19 cellular contexts compared by ENCODE assay signal in the genomic region with DNA sequence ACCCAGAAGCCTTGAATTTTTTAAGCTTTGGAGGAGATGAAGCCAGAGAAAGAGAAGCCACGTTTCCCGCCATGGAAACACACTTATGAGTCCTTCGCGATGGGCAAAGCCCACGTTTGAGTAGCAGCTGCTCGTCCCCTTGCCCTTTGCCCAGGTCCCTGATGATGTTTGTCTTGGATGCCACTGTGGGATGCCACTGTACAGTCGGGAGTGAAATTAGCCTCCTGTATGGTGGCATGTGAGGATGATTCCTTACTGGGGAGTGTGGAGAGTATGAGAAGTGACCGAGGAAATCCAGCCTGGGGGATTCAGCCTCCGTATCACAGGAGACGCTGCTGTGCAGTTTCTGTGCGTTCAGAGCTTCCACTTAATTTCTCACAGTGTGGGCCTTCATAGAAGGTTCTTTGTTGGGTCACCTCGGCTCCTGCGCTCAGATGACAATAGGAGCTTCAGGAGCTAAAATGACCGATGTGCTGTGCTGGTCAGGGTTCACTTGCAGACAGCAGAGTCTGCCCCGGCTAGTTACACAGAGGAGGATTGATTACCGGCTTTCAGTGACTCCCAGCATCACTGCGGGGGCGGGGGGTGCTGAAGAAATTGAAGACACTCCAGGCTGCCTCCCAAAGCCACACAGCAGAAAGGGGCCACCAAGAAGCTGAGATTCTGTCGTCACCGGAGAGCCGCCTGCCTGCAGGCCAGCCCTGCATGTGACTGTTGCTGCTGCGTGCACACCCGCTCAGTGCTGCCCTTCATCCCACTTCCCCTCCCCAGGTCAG.
DNase-seq lines count a peak whose midpoint lies in the region; ATAC-seq, FAIRE-seq and TF ChIP-seq lines count a peak whose summit lies in the region.
"Had no signal": no experiment of that assay in that cellular context is flagged by ENCODE, and none has a peak within 500 bp of the region (broad histone marks: within the 10 kb centered on the region; RNA-seq: fewer than 3 reads in every experiment).

No MANE protein-coding gene starts in this region.

- no peaks in the 10 kb centered on the region for H3K36me3 Mint-ChIP-seq in chondrocyte (ENCODE audit: low read depth)
- no peaks in the 10 kb centered on the region for H3K36me3 Mint-ChIP-seq in neural crest cell (ENCODE audit: low read depth)
- H3K36me3 Mint-ChIP-seq in type B pancreatic cell: peaks cover 4% of the 10 kb centered on the region
- H3K36me3 Mint-ChIP-seq in Caco-2 (ENCODE audit: insufficient read depth, unreplicated experiment): no peaks in the 10 kb centered on the region
- H3K36me3 Mint-ChIP-seq in activated naive CD8-positive, alpha-beta T cell treated with anti-CD3 and anti-CD28 coated beads, Interleukin-2, amount 50 U/mL, for 24 hours (ENCODE audit: low read depth): no peaks in the 10 kb centered on the region
- H3K36me3 Mint-ChIP-seq: CD4-positive, alpha-beta memory T cell had no signal

- peak overlapping the region; percentile 20 to 60 (median 20) for H3K4me3 ChIP-seq in HepG2 (replicated peaks in 1 of 3; ENCODE audit: insufficient read depth in 1 of 3, low read depth in 2 of 3, low read length in 3 of 3)
- no peak overlapping the region for H3K4me3 ChIP-seq in Caco-2 (ENCODE audit: low read depth, low read length)
- H3K4me3 ChIP-seq: A549 had no signal

- H2AFZ ChIP-seq in HepG2 (ENCODE audit: low read length): peak overlapping the region; percentile 70

- H3K4me1 ChIP-seq in HepG2 (ENCODE audit: insufficient read depth, low read length) (peaks cover 19% of the 10 kb centered on the region), Caco-2 (no peaks in the 10 kb centered on the region; the same call in 1 of the 2 replicates)
- H3K4me1 ChIP-seq: A549, BE2C had no signal

- TF ChIP-seq CTCF in chondrocyte (IDR thresholded peaks at IDR 0.05) (no peak), HepG2 (CRISPR knock-in tag; IDR thresholded peaks at IDR 0.05) (peak; percentile 9; the same call in 1 of the 2 replicates), neural crest cell (conservative IDR thresholded peaks at IDR 0.05) (no peak), type B pancreatic cell (conservative IDR thresholded peaks at IDR 0.05) (no peak), Caco-2 (IDR thresholded peaks at IDR 0.05; ENCODE audit: insufficient read depth in 1 of 2, low read depth in 1 of 2, low read length in 1 of 2, severe bottlenecking in 1 of 2, unreplicated experiment in 1 of 2) (no peak)

- intact Hi-C loops in HepG2 (cut with micrococcal nuclease; ENCODE audit: unreplicated experiment) (loop anchor here (1.0 to 2.0 kb wide), 3 partner anchors 8 to 168 kb away; no protein-coding TSS in a partner anchor), Caco-2 (cut with micrococcal nuclease; ENCODE audit: unreplicated experiment) (loop anchor here (1.0 kb wide), 1 partner anchor 8 kb away; no protein-coding TSS in a partner anchor)

- H3K27me3 Mint-ChIP-seq in chondrocyte (ENCODE audit: low read depth) (peaks cover 33% of the 10 kb centered on the region), neural crest cell (ENCODE audit: low read depth) (peaks cover 15% of the 10 kb centered on the region), type B pancreatic cell (peaks cover 36% of the 10 kb centered on the region), Caco-2 (ENCODE audit: insufficient read depth, unreplicated experiment) (no peaks in the 10 kb centered on the region)
- H3K27me3 Mint-ChIP-seq in activated naive CD8-positive, alpha-beta T cell treated with anti-CD3 and anti-CD28 coated beads, Interleukin-2, amount 50 U/mL, for 24 hours: peaks cover 10% of the 10 kb centered on the region

- BruUV-seq in HepG2 (replicated peaks; lab: Mats Ljungman, UMichigan) (no TSS peak), Caco-2 (replicated peaks; lab: Mats Ljungman, UMichigan) (no TSS peak)

- H3K27me3 ChIP-seq in HepG2 (ENCODE audit: control insufficient read depth in 1 of 2, insufficient read depth in 2 of 2, low read length in 2 of 2): peaks cover 0 to 6% of the 10 kb centered on the region in 2 experiments; a peak in 1 of 5 replicates
- no peaks in the 10 kb centered on the region for H3K27me3 ChIP-seq in Caco-2 (replicated peaks; ENCODE audit: control insufficient read depth, insufficient read depth, low read length)

- peak; percentile 87 for FAIRE-seq in HepG2 (lab: Jason Lieb, UNC)
- FAIRE-seq: A549, D721Med, GM19239 had no signal

- peak overlapping the region; percentile 68 for H3K9ac ChIP-seq in HepG2 (ENCODE audit: insufficient read depth, low read depth, low read length)

- no peak for TF ChIP-seq RAD21 in HepG2 (CRISPR knock-in tag; IDR thresholded peaks at IDR 0.05)

- 5% methylated on average over 16 of the region's 23 CpGs for WGBS in HepG2 (ENCODE audit: low lambda C conversion rate)

- ATAC-seq in HepG2: peak; percentile 97
- ATAC-seq in activated naive CD8-positive, alpha-beta T cell treated with anti-CD3 and anti-CD28 coated beads, Interleukin-2, amount 50 U/mL, for 24 hours: no peak
- ATAC-seq: A549 had no signal

- H3K27ac ChIP-seq in HepG2 (ENCODE audit: extremely low read length, insufficient read depth, low read length): peak overlapping the region; percentile 63
- H3K27ac ChIP-seq: A549, C4-2B had no signal

- H3K27ac Mint-ChIP-seq in chondrocyte (ENCODE audit: unreplicated experiment) (no peak overlapping the region), neural crest cell (ENCODE audit: unreplicated experiment) (peak overlapping the region; percentile 97), type B pancreatic cell (no peak overlapping the region), Caco-2 (ENCODE audit: unreplicated experiment) (no peak overlapping the region)
- H3K27ac Mint-ChIP-seq in activated naive CD8-positive, alpha-beta T cell treated with anti-CD3 and anti-CD28 coated beads, Interleukin-2, amount 50 U/mL, for 24 hours: no peak overlapping the region
- H3K27ac Mint-ChIP-seq: CD4-positive, alpha-beta memory T cell; IgD-negative memory B cell had no signal

- H3K4me1 Mint-ChIP-seq in chondrocyte (ENCODE audit: low read depth): peaks cover 18% of the 10 kb centered on the region
- H3K4me1 Mint-ChIP-seq in neural crest cell: peaks cover 29% of the 10 kb centered on the region
- H3K4me1 Mint-ChIP-seq in type B pancreatic cell (ENCODE audit: unreplicated experiment): peaks cover 42% of the 10 kb centered on the region
- H3K4me1 Mint-ChIP-seq in Caco-2 (ENCODE audit: low read depth, unreplicated experiment): peaks cover 6% of the 10 kb centered on the region
- H3K4me1 Mint-ChIP-seq in activated naive CD8-positive, alpha-beta T cell treated with anti-CD3 and anti-CD28 coated beads, Interleukin-2, amount 50 U/mL, for 24 hours: no peaks in the 10 kb centered on the region
- H3K4me1 Mint-ChIP-seq: CD4-positive, alpha-beta memory T cell; IgD-negative memory B cell had no signal

- TF ChIP-seq POLR2A in HepG2 (IDR thresholded peaks at IDR 0.05; ENCODE audit: insufficient read depth in 1 of 2, low read depth in 2 of 2, low read length in 2 of 2): peak in 1 of 2 experiments; percentile 43; a peak in 1 of 4 replicates

- H3K36me3 ChIP-seq in HepG2 (replicated peaks in 1 of 2; ENCODE audit: control insufficient read depth in 1 of 2, insufficient read depth in 2 of 2, low read length in 2 of 2) (no peaks in the 10 kb centered on the region), Caco-2 (ENCODE audit: control insufficient read depth, insufficient read depth, low read length) (no peaks in the 10 kb centered on the region)
- H3K36me3 ChIP-seq: BE2C had no signal

- in situ Hi-C loops in HepG2 (cut with HindIII; ENCODE audit: extremely low pct_ligation_motif_present, low pct_unique_long_range_greater_than_20kb): no loop called here

- DNase-seq in chondrocyte (ENCODE audit: low spot score): no peak
- DNase-seq in HepG2 (ENCODE audit: low spot score): peak; percentile 81
- peak; percentile 31 for DNase-seq in neural crest cell (ENCODE audit: low read depth, low spot score)
- no peak for DNase-seq in type B pancreatic cell (ENCODE audit: extremely low spot score, unreplicated experiment)
- DNase-seq in Caco-2: no peak
- no peak for DNase-seq in activated naive CD8-positive, alpha-beta T cell treated with anti-CD3 and anti-CD28 coated beads, Interleukin-2, amount 50 U/mL, for 24 hours
- DNase-seq in T-helper 2 cell: no peak
- DNase-seq: BE2C; CD4-positive, alpha-beta memory T cell; DMS153; DMS79 treated with DMSO at 0.1 percent for 48 hours; EL; GDM1; H7 had no signal

- H3K4me3 Mint-ChIP-seq in chondrocyte (ENCODE audit: unreplicated experiment): peak overlapping the region; percentile 28
- H3K4me3 Mint-ChIP-seq in neural crest cell: peak overlapping the region; percentile 46
- H3K4me3 Mint-ChIP-seq in type B pancreatic cell: peak overlapping the region; percentile 38
- no peak overlapping the region for H3K4me3 Mint-ChIP-seq in Caco-2 (ENCODE audit: unreplicated experiment)
- H3K4me3 Mint-ChIP-seq in activated naive CD8-positive, alpha-beta T cell treated with anti-CD3 and anti-CD28 coated beads, Interleukin-2, amount 50 U/mL, for 24 hours: no peak overlapping the region
- H3K4me3 Mint-ChIP-seq: CD4-positive, alpha-beta memory T cell; IgD-negative memory B cell had no signal

- peak overlapping the region; percentile 97 for H3K4me2 ChIP-seq in HepG2 (ENCODE audit: low read depth, low read length)
- H3K4me2 ChIP-seq: A549 had no signal

- TF ChIP-seq EP300 in HepG2 (IDR thresholded peaks at IDR 0.05; ENCODE audit: low read depth in 2 of 2, low read length in 2 of 2) (no peak), HepG2 (CRISPR knock-in tag; IDR thresholded peaks at IDR 0.05; ENCODE audit: borderline replicate concordance) (no peak)

- no peaks in the 10 kb centered on the region for H4K20me1 ChIP-seq in HepG2 (ENCODE audit: insufficient read depth, low read length)

- no peaks in the 10 kb centered on the region for H3K79me2 ChIP-seq in HepG2 (ENCODE audit: insufficient read depth, low read length)

- CTCF ChIA-PET in HepG2 (lab: Yijun Ruan, JAX; ENCODE audit: low intra/inter-chr PET ratio, low total read pairs) (interaction anchor here (1.4 kb wide), 1 partner anchor 154 kb away, joined by 4 read pairs; no protein-coding TSS in a partner anchor), Caco-2 (lab: Charles Lee) (interaction anchor here (0.9 to 3.5 kb wide), 3 partner anchors 7 to 154 kb away, joined by 5 to 18 read pairs (median 13); no protein-coding TSS in a partner anchor)

- H3K9me3 ChIP-seq in HepG2 (ENCODE audit: low read length) (no peaks in the 10 kb centered on the region), Caco-2 (no peaks in the 10 kb centered on the region)
- H3K9me3 ChIP-seq: A549, BE2C had no signal

- POLR2A ChIA-PET in HepG2 (lab: Yijun Ruan, JAX) (interaction anchor here (1.0 to 2.7 kb wide), 10 partner anchors 8 to 174 kb away, joined by 3 to 22 read pairs (median 6); partner anchors contain the start of gene ITIH2), Caco-2 (lab: Charles Lee) (no interaction called here)

- H3K9me3 Mint-ChIP-seq in chondrocyte (ENCODE audit: low read depth) (no peaks in the 10 kb centered on the region), neural crest cell (peaks cover 3% of the 10 kb centered on the region), type B pancreatic cell (peaks cover 5% of the 10 kb centered on the region), Caco-2 (ENCODE audit: unreplicated experiment) (no peaks in the 10 kb centered on the region)
- H3K9me3 Mint-ChIP-seq in activated naive CD8-positive, alpha-beta T cell treated with anti-CD3 and anti-CD28 coated beads, Interleukin-2, amount 50 U/mL, for 24 hours: peaks cover 5% of the 10 kb centered on the region

TF ChIP-seq in HepG2, 621 proteins besides CTCF, POLR2A, EP300 and RAD21 (continues in another document):
- no peak for TF ChIP-seq ZNF205 (CRISPR knock-in tag; IDR thresholded peaks at IDR 0.05)

Comparison
In these comparisons a context has a peak if more than half of its experiments do, and no peak if none do; other contexts are left out.
1. DNase-seq: peak in HepG2 (single experiment) and neural crest cell (single experiment); none in chondrocyte (single experiment), type B pancreatic cell (single experiment), Caco-2 (0 of 2), activated naive CD8-positive, alpha-beta T cell treated with anti-CD3 and anti-CD28 coated beads, Interleukin-2, amount 50 U/mL, for 24 hours (single experiment) and T-helper 2 cell (0 of 5).
2. H3K4me3 Mint-ChIP-seq: peak in chondrocyte (single experiment), neural crest cell (single experiment) and type B pancreatic cell (single experiment); none in Caco-2 (single experiment) and activated naive CD8-positive, alpha-beta T cell treated with anti-CD3 and anti-CD28 coated beads, Interleukin-2, amount 50 U/mL, for 24 hours (single experiment).